In genomic region chr5:78591972-78592700, GRCh38 we compare ENCODE assay signal across 10 cellular contexts. TPM values are rescaled to one million over a fixed set of nuclear protein-coding genes. Genes with fewer than 3 reads are reported as not detected.
DNase-seq lines count a peak whose midpoint lies in the region; ATAC-seq lines count a peak whose summit lies in the region.
"Had no signal": no experiment of that assay in that cellular context is flagged by ENCODE, and none has a peak within 500 bp of the region (broad histone marks: within the 10 kb centered on the region; RNA-seq: fewer than 3 reads in every experiment).

No MANE protein-coding gene starts in this region.

- no peak overlapping the region for H2AFZ ChIP-seq in ACC112 (ENCODE audit: low read length, unreplicated experiment)

- no peaks in the 10 kb centered on the region for H3K36me3 ChIP-seq in ACC112 (ENCODE audit: insufficient read depth, low read length)

- DNase-seq in activated naive CD8-positive, alpha-beta T cell treated with anti-CD3 and anti-CD28 coated beads for 36 hours, result no peak
- DNase-seq in NCI-H1417 (lab: John Stamatoyannopoulos, UW) (no peak), NCI-H2227 treated with DMSO at 0.1 percent for 48 hours (lab: John Stamatoyannopoulos, UW) (no peak)
- DNase-seq: T-cell had no signal

- H3K4me1 ChIP-seq in ACC112 (ENCODE audit: control insufficient read depth, insufficient read depth, low read length, unreplicated experiment), result peaks cover 82% of the 10 kb centered on the region

- ATAC-seq in GM19438 (IDR thresholded peaks at IDR 0.05; ENCODE audit: low read depth, unreplicated experiment), result peak; percentile 67
- ATAC-seq in HG03196 (IDR thresholded peaks at IDR 0.05; ENCODE audit: unreplicated experiment), result peak; percentile 64
- no peak for ATAC-seq in GM21528 (IDR thresholded peaks at IDR 0.05; ENCODE audit: low FRiP score, unreplicated experiment)
- ATAC-seq: T-cell had no signal

- H3K27me3 ChIP-seq in ACC112 (ENCODE audit: insufficient read depth, low read length), result no peaks in the 10 kb centered on the region

- no peak overlapping the region for H3K4me3 Mint-ChIP-seq in dendritic cell treated with granulocyte-macrophage colony-stimulating factor and Interleukin-4, amounts not matched to agents 40 ng/mL and 50 ng/mL, for 4 days
- H3K4me3 Mint-ChIP-seq in activated naive CD8-positive, alpha-beta T cell treated with anti-CD3 and anti-CD28 coated beads for 36 hours, result no peak overlapping the region
- H3K4me3 Mint-ChIP-seq: T-cell had no signal

- H3K4me1 Mint-ChIP-seq in dendritic cell treated with granulocyte-macrophage colony-stimulating factor and Interleukin-4, amounts not matched to agents 40 ng/mL and 50 ng/mL, for 4 days (ENCODE audit: low read depth), result peaks cover 60% of the 10 kb centered on the region
- H3K4me1 Mint-ChIP-seq in activated naive CD8-positive, alpha-beta T cell treated with anti-CD3 and anti-CD28 coated beads for 36 hours, result no peaks in the 10 kb centered on the region
- H3K4me1 Mint-ChIP-seq: T-cell had no signal

- peak overlapping the region; percentile 97 for H3K27ac ChIP-seq in ACC112 (ENCODE audit: low read depth, low read length)

- intact Hi-C loops in dendritic cell treated with granulocyte-macrophage colony-stimulating factor and Interleukin-4, amounts not matched to agents 40 ng/mL and 50 ng/mL, for 4 days (cut with micrococcal nuclease), result no loop called here

- no peaks in the 10 kb centered on the region for H3K9me3 Mint-ChIP-seq in dendritic cell treated with granulocyte-macrophage colony-stimulating factor and Interleukin-4, amounts not matched to agents 40 ng/mL and 50 ng/mL, for 4 days
- H3K9me3 Mint-ChIP-seq in activated naive CD8-positive, alpha-beta T cell treated with anti-CD3 and anti-CD28 coated beads for 36 hours, result no peaks in the 10 kb centered on the region
- H3K9me3 Mint-ChIP-seq: T-cell had no signal

- no peaks in the 10 kb centered on the region for H3K36me3 Mint-ChIP-seq in dendritic cell treated with granulocyte-macrophage colony-stimulating factor and Interleukin-4, amounts not matched to agents 40 ng/mL and 50 ng/mL, for 4 days (ENCODE audit: low read depth)
- no peaks in the 10 kb centered on the region for H3K36me3 Mint-ChIP-seq in activated naive CD8-positive, alpha-beta T cell treated with anti-CD3 and anti-CD28 coated beads for 36 hours
- H3K36me3 Mint-ChIP-seq: T-cell had no signal

- H3K79me2 ChIP-seq in ACC112 (ENCODE audit: control insufficient read depth, insufficient read depth, low read length, unreplicated experiment), result peaks cover 42% of the 10 kb centered on the region

- no peaks in the 10 kb centered on the region for H3K27me3 Mint-ChIP-seq in dendritic cell treated with granulocyte-macrophage colony-stimulating factor and Interleukin-4, amounts not matched to agents 40 ng/mL and 50 ng/mL, for 4 days
- H3K27me3 Mint-ChIP-seq in activated naive CD8-positive, alpha-beta T cell treated with anti-CD3 and anti-CD28 coated beads for 36 hours, result no peaks in the 10 kb centered on the region

- peak overlapping the region; percentile 53; the same call in 1 of the 2 replicates for H3K4me3 ChIP-seq in ACC112 (ENCODE audit: low read depth, low read length)
- H3K4me3 ChIP-seq: lung had no signal

- peak overlapping the region; percentile 14 for H3K27ac Mint-ChIP-seq in dendritic cell treated with granulocyte-macrophage colony-stimulating factor and Interleukin-4, amounts not matched to agents 40 ng/mL and 50 ng/mL, for 4 days
- H3K27ac Mint-ChIP-seq in activated naive CD8-positive, alpha-beta T cell treated with anti-CD3 and anti-CD28 coated beads for 36 hours, result no peak overlapping the region
- H3K27ac Mint-ChIP-seq: T-cell had no signal

RNA-seq across cellular contexts. Expression of gene LHFPL2, which starts 56.4 kb away (rescaled TPM):
- under 1 TPM; 0.12 to 0.40 TPM for total RNA-seq in activated naive CD8-positive, alpha-beta T cell treated with anti-CD3 and anti-CD28 coated beads for 36 hours
